ENCODE assay signal across 1 cellular context in the genomic region with DNA sequence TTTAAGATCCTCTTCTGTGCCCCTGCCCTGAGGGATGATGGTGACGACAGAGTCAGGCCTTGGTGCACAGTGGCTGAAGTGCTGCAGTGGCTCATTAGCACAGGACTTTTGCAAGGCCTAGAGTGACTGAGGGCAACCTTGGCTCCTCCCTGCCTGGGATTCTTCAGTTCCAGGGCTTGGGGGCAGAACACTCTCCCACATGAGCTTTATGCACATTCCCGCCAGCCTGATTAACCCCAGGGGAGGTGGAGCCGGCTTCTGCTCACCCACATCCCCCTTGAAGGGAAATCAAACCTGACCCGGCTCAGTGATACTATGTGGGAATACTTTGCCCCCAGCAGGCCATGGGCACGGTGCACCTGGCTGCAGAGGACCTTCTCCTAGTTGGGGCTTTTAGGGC.
TF ChIP-seq lines count a peak whose summit lies in the region.

No MANE protein-coding gene starts in this region.

TF ChIP-seq in GM23338, 12 proteins besides CTCF, POLR2A, EP300 and RAD21 (continued from another document):
- TF ChIP-seq, protein P1, sequence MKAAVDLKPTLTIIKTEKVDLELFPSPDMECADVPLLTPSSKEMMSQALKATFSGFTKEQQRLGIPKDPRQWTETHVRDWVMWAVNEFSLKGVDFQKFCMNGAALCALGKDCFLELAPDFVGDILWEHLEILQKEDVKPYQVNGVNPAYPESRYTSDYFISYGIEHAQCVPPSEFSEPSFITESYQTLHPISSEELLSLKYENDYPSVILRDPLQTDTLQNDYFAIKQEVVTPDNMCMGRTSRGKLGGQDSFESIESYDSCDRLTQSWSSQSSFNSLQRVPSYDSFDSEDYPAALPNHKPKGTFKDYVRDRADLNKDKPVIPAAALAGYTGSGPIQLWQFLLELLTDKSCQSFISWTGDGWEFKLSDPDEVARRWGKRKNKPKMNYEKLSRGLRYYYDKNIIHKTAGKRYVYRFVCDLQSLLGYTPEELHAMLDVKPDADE (IDR thresholded peaks at IDR 0.05), result no peak
- no peak for TF ChIP-seq POLR2AphosphoS5 (IDR thresholded peaks at IDR 0.05; ENCODE audit: low read depth)
- TF ChIP-seq, protein P2, sequence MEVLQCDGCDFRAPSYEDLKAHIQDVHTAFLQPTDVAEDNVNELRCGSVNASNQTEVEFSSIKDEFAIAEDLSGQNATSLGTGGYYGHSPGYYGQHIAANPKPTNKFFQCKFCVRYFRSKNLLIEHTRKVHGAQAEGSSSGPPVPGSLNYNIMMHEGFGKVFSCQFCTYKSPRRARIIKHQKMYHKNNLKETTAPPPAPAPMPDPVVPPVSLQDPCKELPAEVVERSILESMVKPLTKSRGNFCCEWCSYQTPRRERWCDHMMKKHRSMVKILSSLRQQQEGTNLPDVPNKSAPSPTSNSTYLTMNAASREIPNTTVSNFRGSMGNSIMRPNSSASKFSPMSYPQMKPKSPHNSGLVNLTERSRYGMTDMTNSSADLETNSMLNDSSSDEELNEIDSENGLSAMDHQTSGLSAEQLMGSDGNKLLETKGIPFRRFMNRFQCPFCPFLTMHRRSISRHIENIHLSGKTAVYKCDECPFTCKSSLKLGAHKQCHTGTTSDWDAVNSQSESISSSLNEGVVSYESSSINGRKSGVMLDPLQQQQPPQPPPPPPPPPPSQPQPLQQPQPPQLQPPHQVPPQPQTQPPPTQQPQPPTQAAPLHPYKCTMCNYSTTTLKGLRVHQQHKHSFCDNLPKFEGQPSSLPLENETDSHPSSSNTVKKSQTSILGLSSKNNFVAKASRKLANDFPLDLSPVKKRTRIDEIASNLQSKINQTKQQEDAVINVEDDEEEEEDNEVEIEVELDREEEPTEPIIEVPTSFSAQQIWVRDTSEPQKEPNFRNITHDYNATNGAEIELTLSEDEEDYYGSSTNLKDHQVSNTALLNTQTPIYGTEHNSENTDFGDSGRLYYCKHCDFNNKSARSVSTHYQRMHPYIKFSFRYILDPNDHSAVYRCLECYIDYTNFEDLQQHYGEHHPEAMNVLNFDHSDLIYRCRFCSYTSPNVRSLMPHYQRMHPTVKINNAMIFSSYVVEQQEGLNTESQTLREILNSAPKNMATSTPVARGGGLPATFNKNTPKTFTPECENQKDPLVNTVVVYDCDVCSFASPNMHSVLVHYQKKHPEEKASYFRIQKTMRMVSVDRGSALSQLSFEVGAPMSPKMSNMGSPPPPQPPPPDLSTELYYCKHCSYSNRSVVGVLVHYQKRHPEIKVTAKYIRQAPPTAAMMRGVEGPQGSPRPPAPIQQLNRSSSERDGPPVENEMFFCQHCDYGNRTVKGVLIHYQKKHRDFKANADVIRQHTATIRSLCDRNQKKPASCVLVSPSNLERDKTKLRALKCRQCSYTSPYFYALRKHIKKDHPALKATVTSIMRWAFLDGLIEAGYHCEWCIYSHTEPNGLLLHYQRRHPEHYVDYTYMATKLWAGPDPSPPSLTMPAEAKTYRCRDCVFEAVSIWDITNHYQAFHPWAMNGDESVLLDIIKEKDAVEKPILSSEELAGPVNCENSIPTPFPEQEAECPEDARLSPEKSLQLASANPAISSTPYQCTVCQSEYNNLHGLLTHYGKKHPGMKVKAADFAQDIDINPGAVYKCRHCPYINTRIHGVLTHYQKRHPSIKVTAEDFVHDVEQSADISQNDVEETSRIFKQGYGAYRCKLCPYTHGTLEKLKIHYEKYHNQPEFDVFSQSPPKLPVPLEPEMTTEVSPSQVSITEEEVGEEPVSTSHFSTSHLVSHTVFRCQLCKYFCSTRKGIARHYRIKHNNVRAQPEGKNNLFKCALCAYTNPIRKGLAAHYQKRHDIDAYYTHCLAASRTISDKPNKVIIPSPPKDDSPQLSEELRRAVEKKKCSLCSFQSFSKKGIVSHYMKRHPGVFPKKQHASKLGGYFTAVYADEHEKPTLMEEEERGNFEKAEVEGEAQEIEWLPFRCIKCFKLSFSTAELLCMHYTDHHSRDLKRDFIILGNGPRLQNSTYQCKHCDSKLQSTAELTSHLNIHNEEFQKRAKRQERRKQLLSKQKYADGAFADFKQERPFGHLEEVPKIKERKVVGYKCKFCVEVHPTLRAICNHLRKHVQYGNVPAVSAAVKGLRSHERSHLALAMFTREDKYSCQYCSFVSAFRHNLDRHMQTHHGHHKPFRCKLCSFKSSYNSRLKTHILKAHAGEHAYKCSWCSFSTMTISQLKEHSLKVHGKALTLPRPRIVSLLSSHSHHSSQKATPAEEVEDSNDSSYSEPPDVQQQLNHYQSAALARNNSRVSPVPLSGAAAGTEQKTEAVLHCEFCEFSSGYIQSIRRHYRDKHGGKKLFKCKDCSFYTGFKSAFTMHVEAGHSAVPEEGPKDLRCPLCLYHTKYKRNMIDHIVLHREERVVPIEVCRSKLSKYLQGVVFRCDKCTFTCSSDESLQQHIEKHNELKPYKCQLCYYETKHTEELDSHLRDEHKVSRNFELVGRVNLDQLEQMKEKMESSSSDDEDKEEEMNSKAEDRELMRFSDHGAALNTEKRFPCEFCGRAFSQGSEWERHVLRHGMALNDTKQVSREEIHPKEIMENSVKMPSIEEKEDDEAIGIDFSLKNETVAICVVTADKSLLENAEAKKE (CRISPR knock-in tag; IDR thresholded peaks at IDR 0.05), result no peak
